In the genomic region with DNA sequence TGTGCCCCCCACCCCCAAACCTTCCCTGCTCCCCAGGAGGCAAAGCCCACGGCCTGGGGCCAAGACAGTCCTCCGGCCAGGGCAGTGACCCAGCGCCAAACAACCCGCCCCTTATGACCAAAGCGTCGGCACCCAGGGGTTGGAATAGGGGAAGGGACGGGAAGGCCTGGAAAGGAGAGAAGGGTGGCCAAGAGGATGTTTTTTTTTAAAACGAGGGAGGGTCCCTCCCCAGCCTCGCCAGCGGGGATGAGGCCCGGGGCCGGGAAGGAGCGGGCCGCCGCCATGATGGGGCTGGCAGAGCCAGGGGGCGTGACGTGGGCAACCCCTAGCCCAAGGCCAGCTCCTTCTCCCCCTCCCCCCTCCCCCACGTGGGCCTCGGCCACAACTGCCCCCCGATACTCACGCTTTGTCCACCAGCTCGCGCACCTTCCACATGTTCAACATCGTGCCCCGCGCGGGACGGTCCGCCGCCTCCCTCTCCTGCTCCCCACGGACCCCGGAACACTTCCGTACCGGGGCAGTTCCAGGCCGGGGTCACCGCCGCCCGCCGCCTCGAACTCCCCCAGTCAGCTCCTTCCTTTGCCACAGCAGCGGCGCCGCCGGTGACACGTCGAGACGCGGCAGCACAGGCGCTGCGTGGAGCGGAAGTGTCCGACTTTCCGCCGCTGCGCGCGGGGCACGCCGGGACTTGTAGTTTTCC, we compare ENCODE assay signal across 8 cellular contexts. TPM values are rescaled to one million over a fixed set of nuclear protein-coding genes. Genes with fewer than 3 reads are reported as not detected.
DNase-seq lines count a peak whose midpoint lies in the region; ATAC-seq and TF ChIP-seq lines count a peak whose summit lies in the region.

A gene (minus strand): TSS at position 619 of the 700 bp plus-strand sequence. CDS start 175 bp downstream, at position 444.

- DNase-seq in 8988T (peak; percentile 82), NCI-H2196 treated with DMSO at 0.1 percent for 48 hours (lab: John Stamatoyannopoulos, UW; ENCODE audit: unreplicated experiment) (peak; percentile 67), mammary epithelial cell (peak; percentile 84)

- no peaks in the 10 kb centered on the region for H4K20me1 ChIP-seq in mammary epithelial cell (ENCODE audit: insufficient read depth, low read length)

- WGBS in mammary epithelial cell (ENCODE audit: low coverage, missing lambda C conversion rate), result under 1% methylated on average over 10 of the region's 59 CpGs

- intact Hi-C loops in mammary epithelial cell (cut with micrococcal nuclease), result loop anchor here (1.0 to 10.0 kb wide), 4 partner anchors 13 to 1246 kb away; no protein-coding TSS in a partner anchor

- CTCF ChIA-PET in mammary epithelial cell (lab: Charles Lee; ENCODE audit: low non-redundant PET), result interaction anchor here (0.7 kb wide), 1 partner anchor 1389 kb away, joined by 4 read pairs; no protein-coding TSS in a partner anchor

- peak within 1 kb of the TSS; percentile 84 for H2AFZ ChIP-seq in mammary epithelial cell (ENCODE audit: low read depth, low read length)

- H3K36me3 ChIP-seq in mammary epithelial cell (ENCODE audit: insufficient read depth, low read length), result no peaks in the 10 kb centered on the region

- H3K27ac ChIP-seq in mammary epithelial cell (ENCODE audit: insufficient read depth, low read depth, low read length) (peak within 1 kb of the TSS; percentile 82), skin epidermis (peak within 1 kb of the TSS; percentile 82 to 99 (median 92))

- dilution Hi-C loops in mammary epithelial cell (cut with HindIII; ENCODE audit: low sequenced_read_pairs), result no loop called here

- peak within 1 kb of the TSS; percentile 94 for H3K9ac ChIP-seq in mammary epithelial cell (ENCODE audit: insufficient read depth, low read length)

- in situ Hi-C loops in mammary epithelial cell (cut with MboI; ENCODE audit: low sequenced_read_pairs in 2 of 2), result no loop called here

- H3K4me3 ChIP-seq in WI38 (ENCODE audit: low read depth, low read length) (peak within 1 kb of the TSS; percentile 98), mammary epithelial cell (replicated peaks in 1 of 3; ENCODE audit: insufficient read depth in 1 of 3, low read depth in 2 of 3, low read length in 3 of 3) (peak within 1 kb of the TSS; percentile 94 to 99 (median 97)), iPS-18c (ENCODE audit: insufficient read depth, low read depth, low read length) (peak within 1 kb of the TSS; percentile 85), skin epidermis (peak within 1 kb of the TSS; percentile 65 to 96 (median 89))

- peak within 1 kb of the TSS; percentile 90 for H3K4me2 ChIP-seq in mammary epithelial cell (ENCODE audit: insufficient read depth, low read depth, low read length)

- peak; percentile 64 for TF ChIP-seq POLR2A in GM18526 (IDR thresholded peaks at IDR 0.05; ENCODE audit: extremely low read depth, insufficient read length)

- peak; percentile 45 for ATAC-seq in HG03097 (IDR thresholded peaks at IDR 0.05; ENCODE audit: low FRiP score, unreplicated experiment)

- no TSS peak for BruUV-seq in mammary epithelial cell (replicated peaks; lab: Mats Ljungman, UMichigan)

- no peaks in the 10 kb centered on the region for H3K27me3 ChIP-seq in mammary epithelial cell (ENCODE audit: insufficient read depth, low read length)

- H3K79me2 ChIP-seq in mammary epithelial cell (ENCODE audit: insufficient read depth, low read length), result peaks cover 53% of the 10 kb centered on the region

- peaks cover 7% of the 10 kb centered on the region for H3K4me1 ChIP-seq in mammary epithelial cell (ENCODE audit: insufficient read depth, low read length)

- H3K9me3 ChIP-seq in mammary epithelial cell (replicated peaks; ENCODE audit: insufficient read depth, low read length) (no peaks in the 10 kb centered on the region), iPS-18c (ENCODE audit: control insufficient read depth, insufficient read depth, low read length) (no peaks in the 10 kb centered on the region)

- TF ChIP-seq CTCF in WI38 (IDR thresholded peaks at IDR 0.05; ENCODE audit: low read depth, low read length) (no peak), mammary epithelial cell (conservative IDR thresholded peaks at IDR 0.05 in 1 of 2, IDR thresholded peaks at IDR 0.05 in 1 of 2; ENCODE audit: extremely low read depth in 1 of 2, insufficient read depth in 1 of 2, low read depth in 1 of 2, low read length in 2 of 2) (no peak)

RNA-seq across cellular contexts. Expression of the gene that starts here (rescaled TPM):
- total RNA-seq in mammary epithelial cell, result 100 to 1,000 TPM in 1 of 2 donors, 10 to 100 TPM in 1; 77.2 to 127 TPM
- polyA plus RNA-seq in mammary epithelial cell, result 97.7 TPM
- 188 TPM for polyA minus RNA-seq in mammary epithelial cell

Comparison
In these comparisons a context has a peak if more than half of its experiments do, and no peak if none do; other contexts are left out.
1. Peak in every context shown above with its lines: DNase-seq, ATAC-seq, H3K4me3 ChIP-seq and H3K27ac ChIP-seq.